Comparison of ENCODE assay signal across 1 cellular context in the genomic region with DNA sequence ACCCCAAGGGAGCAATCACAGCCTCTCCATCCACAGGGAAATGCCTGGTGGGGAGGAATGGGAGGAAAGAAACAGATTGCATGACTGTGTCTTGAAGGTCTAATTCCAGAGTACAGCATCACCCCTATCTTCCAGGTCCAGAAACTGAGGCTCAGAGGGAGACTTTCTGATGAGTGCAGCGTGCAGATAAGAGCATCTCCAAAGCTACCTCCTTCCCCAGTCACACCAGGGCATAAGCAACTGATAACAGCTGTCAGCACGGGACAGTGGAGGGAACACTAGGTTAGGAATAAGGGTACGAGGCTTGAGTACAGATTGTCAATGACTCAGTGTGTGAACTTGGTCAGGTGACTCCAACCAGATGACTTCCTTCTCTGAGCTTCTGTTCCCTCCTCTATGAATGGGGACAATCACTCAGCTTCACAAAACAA.
TF ChIP-seq lines count a peak whose summit lies in the region.

No MANE protein-coding gene starts in this region.

TF ChIP-seq in K562, 482 proteins besides CTCF, POLR2A, EP300 and RAD21 (continued from another document):
- TF ChIP-seq, protein P1, sequence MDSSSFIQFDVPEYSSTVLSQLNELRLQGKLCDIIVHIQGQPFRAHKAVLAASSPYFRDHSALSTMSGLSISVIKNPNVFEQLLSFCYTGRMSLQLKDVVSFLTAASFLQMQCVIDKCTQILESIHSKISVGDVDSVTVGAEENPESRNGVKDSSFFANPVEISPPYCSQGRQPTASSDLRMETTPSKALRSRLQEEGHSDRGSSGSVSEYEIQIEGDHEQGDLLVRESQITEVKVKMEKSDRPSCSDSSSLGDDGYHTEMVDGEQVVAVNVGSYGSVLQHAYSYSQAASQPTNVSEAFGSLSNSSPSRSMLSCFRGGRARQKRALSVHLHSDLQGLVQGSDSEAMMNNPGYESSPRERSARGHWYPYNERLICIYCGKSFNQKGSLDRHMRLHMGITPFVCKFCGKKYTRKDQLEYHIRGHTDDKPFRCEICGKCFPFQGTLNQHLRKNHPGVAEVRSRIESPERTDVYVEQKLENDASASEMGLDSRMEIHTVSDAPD (CRISPR knock-in tag; IDR thresholded peaks at IDR 0.05), result no peak
- TF ChIP-seq NR3C1 (CRISPR knock-in tag; IDR thresholded peaks at IDR 0.05) (no peak), ZNF239 (CRISPR knock-in tag; IDR thresholded peaks at IDR 0.05) (no peak), COPS2 (conservative IDR thresholded peaks at IDR 0.05) (no peak), TAF7 (tag; IDR thresholded peaks at IDR 0.05) (no peak), SIRT6 (IDR thresholded peaks at IDR 0.05; ENCODE audit: low read depth, low read length) (no peak), SOX6 (IDR thresholded peaks at IDR 0.05) (peak; percentile 47; the same call in 1 of the 2 replicates), STAG1 (CRISPR knock-in tag; IDR thresholded peaks at IDR 0.05; ENCODE audit: borderline replicate concordance) (no peak), JUND (IDR thresholded peaks at IDR 0.05; ENCODE audit: borderline replicate concordance, low read depth, low read length) (no peak; the same call in 1 of the 2 replicates), JUND (tag; IDR thresholded peaks at IDR 0.05; ENCODE audit: borderline replicate concordance, low read depth, low read length) (0 out of 3 replicates have a peak, but pooled peaks have one; percentile 46), ZNF384 (IDR thresholded peaks at IDR 0.05; ENCODE audit: low read depth, low read length) (no peak), TRIM24 (IDR thresholded peaks at IDR 0.05) (no peak), ZNF217 (CRISPR knock-in tag; IDR thresholded peaks at IDR 0.05) (no peak), NRF1 (conservative IDR thresholded peaks at IDR 0.05 in 1 of 2, IDR thresholded peaks at IDR 0.05 in 1 of 2) (no peak)
- TF ChIP-seq, protein P2, sequence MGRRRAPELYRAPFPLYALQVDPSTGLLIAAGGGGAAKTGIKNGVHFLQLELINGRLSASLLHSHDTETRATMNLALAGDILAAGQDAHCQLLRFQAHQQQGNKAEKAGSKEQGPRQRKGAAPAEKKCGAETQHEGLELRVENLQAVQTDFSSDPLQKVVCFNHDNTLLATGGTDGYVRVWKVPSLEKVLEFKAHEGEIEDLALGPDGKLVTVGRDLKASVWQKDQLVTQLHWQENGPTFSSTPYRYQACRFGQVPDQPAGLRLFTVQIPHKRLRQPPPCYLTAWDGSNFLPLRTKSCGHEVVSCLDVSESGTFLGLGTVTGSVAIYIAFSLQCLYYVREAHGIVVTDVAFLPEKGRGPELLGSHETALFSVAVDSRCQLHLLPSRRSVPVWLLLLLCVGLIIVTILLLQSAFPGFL (CRISPR knock-in tag; IDR thresholded peaks at IDR 0.05), result no peak
- TF ChIP-seq, protein P3, sequence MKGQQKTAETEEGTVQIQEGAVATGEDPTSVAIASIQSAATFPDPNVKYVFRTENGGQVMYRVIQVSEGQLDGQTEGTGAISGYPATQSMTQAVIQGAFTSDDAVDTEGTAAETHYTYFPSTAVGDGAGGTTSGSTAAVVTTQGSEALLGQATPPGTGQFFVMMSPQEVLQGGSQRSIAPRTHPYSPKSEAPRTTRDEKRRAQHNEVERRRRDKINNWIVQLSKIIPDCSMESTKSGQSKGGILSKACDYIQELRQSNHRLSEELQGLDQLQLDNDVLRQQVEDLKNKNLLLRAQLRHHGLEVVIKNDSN (CRISPR knock-in tag; IDR thresholded peaks at IDR 0.05), result peak; percentile 57
- TF ChIP-seq, protein P4, sequence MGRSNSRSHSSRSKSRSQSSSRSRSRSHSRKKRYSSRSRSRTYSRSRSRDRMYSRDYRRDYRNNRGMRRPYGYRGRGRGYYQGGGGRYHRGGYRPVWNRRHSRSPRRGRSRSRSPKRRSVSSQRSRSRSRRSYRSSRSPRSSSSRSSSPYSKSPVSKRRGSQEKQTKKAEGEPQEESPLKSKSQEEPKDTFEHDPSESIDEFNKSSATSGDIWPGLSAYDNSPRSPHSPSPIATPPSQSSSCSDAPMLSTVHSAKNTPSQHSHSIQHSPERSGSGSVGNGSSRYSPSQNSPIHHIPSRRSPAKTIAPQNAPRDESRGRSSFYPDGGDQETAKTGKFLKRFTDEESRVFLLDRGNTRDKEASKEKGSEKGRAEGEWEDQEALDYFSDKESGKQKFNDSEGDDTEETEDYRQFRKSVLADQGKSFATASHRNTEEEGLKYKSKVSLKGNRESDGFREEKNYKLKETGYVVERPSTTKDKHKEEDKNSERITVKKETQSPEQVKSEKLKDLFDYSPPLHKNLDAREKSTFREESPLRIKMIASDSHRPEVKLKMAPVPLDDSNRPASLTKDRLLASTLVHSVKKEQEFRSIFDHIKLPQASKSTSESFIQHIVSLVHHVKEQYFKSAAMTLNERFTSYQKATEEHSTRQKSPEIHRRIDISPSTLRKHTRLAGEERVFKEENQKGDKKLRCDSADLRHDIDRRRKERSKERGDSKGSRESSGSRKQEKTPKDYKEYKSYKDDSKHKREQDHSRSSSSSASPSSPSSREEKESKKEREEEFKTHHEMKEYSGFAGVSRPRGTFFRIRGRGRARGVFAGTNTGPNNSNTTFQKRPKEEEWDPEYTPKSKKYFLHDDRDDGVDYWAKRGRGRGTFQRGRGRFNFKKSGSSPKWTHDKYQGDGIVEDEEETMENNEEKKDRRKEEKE (IDR thresholded peaks at IDR 0.05; ENCODE audit: borderline replicate concordance in 1 of 2, control insufficient read depth in 1 of 2, low read depth in 2 of 2, low read length in 1 of 2), result no peak
- TF ChIP-seq, protein P5, sequence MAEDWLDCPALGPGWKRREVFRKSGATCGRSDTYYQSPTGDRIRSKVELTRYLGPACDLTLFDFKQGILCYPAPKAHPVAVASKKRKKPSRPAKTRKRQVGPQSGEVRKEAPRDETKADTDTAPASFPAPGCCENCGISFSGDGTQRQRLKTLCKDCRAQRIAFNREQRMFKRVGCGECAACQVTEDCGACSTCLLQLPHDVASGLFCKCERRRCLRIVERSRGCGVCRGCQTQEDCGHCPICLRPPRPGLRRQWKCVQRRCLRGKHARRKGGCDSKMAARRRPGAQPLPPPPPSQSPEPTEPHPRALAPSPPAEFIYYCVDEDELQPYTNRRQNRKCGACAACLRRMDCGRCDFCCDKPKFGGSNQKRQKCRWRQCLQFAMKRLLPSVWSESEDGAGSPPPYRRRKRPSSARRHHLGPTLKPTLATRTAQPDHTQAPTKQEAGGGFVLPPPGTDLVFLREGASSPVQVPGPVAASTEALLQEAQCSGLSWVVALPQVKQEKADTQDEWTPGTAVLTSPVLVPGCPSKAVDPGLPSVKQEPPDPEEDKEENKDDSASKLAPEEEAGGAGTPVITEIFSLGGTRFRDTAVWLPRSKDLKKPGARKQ (CRISPR knock-in tag; IDR thresholded peaks at IDR 0.05), result no peak
- TF ChIP-seq, protein P6, sequence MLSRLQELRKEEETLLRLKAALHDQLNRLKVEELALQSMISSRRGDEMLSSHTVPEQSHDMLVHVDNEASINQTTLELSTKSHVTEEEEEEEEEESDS (CRISPR knock-in tag; IDR thresholded peaks at IDR 0.05), result no peak
